27 cellular contexts compared by ENCODE assay signal in the genomic region with DNA sequence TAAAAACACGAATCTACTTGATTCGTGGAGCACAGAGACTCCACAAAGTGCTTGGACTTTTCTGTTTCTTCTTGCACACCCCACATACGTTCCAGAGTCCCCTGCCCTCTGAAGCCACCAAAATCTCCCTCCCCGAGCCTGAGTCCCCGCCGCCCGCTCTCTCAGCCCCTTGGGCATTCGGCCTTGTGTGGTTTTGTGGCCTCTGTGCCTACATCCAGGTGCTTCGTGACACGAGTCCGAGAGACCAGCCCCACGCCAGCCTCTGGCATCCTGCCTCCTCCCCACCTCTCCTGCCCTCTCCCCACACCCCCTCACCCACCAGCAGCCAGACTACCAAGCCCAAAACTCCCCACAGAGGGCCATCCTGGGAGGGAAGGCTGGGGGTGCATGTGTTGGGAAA.
A peak's percentile ranks its signal among the peaks of the same experiment; 100 is the strongest.
DNase-seq lines count a peak whose midpoint lies in the region; ATAC-seq, FAIRE-seq and TF ChIP-seq lines count a peak whose summit lies in the region.
"Had no signal": no experiment of that assay in that cellular context is flagged by ENCODE, and none has a peak within 500 bp of the region (broad histone marks: within the 10 kb centered on the region; RNA-seq: fewer than 3 reads in every experiment).

No MANE protein-coding gene starts in this region.

- H3K14ac ChIP-seq in H1 (ENCODE audit: insufficient read length): no peak overlapping the region

- H3K36me3 Mint-ChIP-seq in stimulated activated naive B cell treated with anti-CD40 and anti-IgM and Interleukin-4, amounts not matched to agents 10 μg/mL and 1 μg/mL and 100 μg/mL, for 72 hours: no peaks in the 10 kb centered on the region
- H3K36me3 Mint-ChIP-seq: CD14-positive monocyte; CD4-positive, alpha-beta memory T cell; CD4-positive, CD25-positive, alpha-beta regulatory T cell; CD8-positive, alpha-beta memory T cell had no signal

- H2BK5ac ChIP-seq in H1 (ENCODE audit: low read depth, low read length): no peak overlapping the region

- FAIRE-seq in H1 (lab: Jason Lieb, UNC): no peak
- FAIRE-seq: A204.1, GM12878, GM12892, GM18507 had no signal

- H3K79me2 ChIP-seq in H1 (ENCODE audit: control insufficient read depth in 1 of 2, insufficient read depth in 2 of 2, low read length in 2 of 2): no peaks in the 10 kb centered on the region

- H3K4me3 Mint-ChIP-seq in stimulated activated naive B cell treated with anti-CD40 and anti-IgM and Interleukin-4, amounts not matched to agents 10 μg/mL and 1 μg/mL and 100 μg/mL, for 72 hours: no peak overlapping the region
- H3K4me3 Mint-ChIP-seq: CD14-positive monocyte; CD4-positive, alpha-beta memory T cell; CD4-positive, CD25-positive, alpha-beta regulatory T cell; CD8-positive, alpha-beta memory T cell had no signal

- CTCF ChIA-PET in H1 (lab: Charles Lee; ENCODE audit: partially characterized antibody): interaction anchor here (0.6 to 1.1 kb wide), 2 partner anchors 21 to 82 kb away, joined by 3 to 4 read pairs; no protein-coding TSS in a partner anchor
- CTCF ChIA-PET in HEK293T (lab: Yijun Ruan, JAX): no interaction called here

- H4K20me1 ChIP-seq in H1 (replicated peaks in 1 of 2; ENCODE audit: control insufficient read depth in 1 of 2, insufficient read depth in 2 of 2, low read length in 2 of 2): no peaks in the 10 kb centered on the region
- H4K20me1 ChIP-seq: BLaER1 had no signal

- H3K27ac ChIP-seq in right cardiac atrium (ENCODE audit: low read length) (no peak overlapping the region), H1 (ENCODE audit: low read depth, low read length) (no peak overlapping the region)
- H3K27ac ChIP-seq: BLaER1 had no signal

- H2AK5ac ChIP-seq in H1 (ENCODE audit: low read depth, low read length): no peak overlapping the region

- no peak overlapping the region for H2BK120ac ChIP-seq in H1 (replicated peaks; ENCODE audit: low read depth, low read length)

- H2BK12ac ChIP-seq in H1 (ENCODE audit: low read depth, low read length): 0 out of 2 replicates have a peak overlapping the region, but pooled peaks have one; percentile 5

- peak overlapping the region; percentile 17 for H4K91ac ChIP-seq in H1 (replicated peaks; ENCODE audit: insufficient read length, low read length)

- H3K79me1 ChIP-seq in H1 (ENCODE audit: low read depth, low read length): no peaks in the 10 kb centered on the region

- no peak for ATAC-seq in Right ventricle myocardium inferior
- ATAC-seq in right cardiac atrium: no peak
- no peak for ATAC-seq in stimulated activated naive B cell treated with anti-CD40 and anti-IgM and Interleukin-4, amounts not matched to agents 10 μg/mL and 1 μg/mL and 100 μg/mL, for 72 hours (replicated peaks)
- ATAC-seq: GM12878 had no signal

- H3K56ac ChIP-seq in H1 (replicated peaks; ENCODE audit: insufficient read length, low read depth, low read length): no peak overlapping the region

- no peak overlapping the region for H3K23ac ChIP-seq in H1 (ENCODE audit: insufficient read length)

- H3K23me2 ChIP-seq in H1 (ENCODE audit: low read depth, low read length): peaks cover 5% of the 10 kb centered on the region; the same call in 1 of the 2 replicates

- POLR2A ChIA-PET in H1 (lab: Charles Lee; ENCODE audit: partially characterized antibody) (no interaction called here), HEK293T (lab: Yijun Ruan, JAX) (no interaction called here)

- no peak overlapping the region for H3K4ac ChIP-seq in H1 (replicated peaks; ENCODE audit: insufficient read length, low read depth, low read length)

- H2BK20ac ChIP-seq in H1 (ENCODE audit: low read length): no peak overlapping the region

- H3K9me3 ChIP-seq in right cardiac atrium (ENCODE audit: control insufficient read depth, low read length): peaks cover 1% of the 10 kb centered on the region
- peaks cover 18% of the 10 kb centered on the region in 2 experiments for H3K9me3 ChIP-seq in H1 (ENCODE audit: insufficient read depth in 2 of 2, low read depth in 1 of 2, low read length in 1 of 2)

- H3K4me1 ChIP-seq in right cardiac atrium (ENCODE audit: control insufficient read depth, insufficient read depth, low read length) (no peaks in the 10 kb centered on the region), H1 (replicated peaks in 1 of 4; ENCODE audit: control insufficient read depth in 3 of 4, insufficient read depth in 4 of 4, low read length in 3 of 4) (peaks cover 0 to 8% (median 1%) of the 10 kb centered on the region in 4 experiments; a peak in 3 of 7 replicates)

- intact Hi-C loops in Right ventricle myocardium inferior (cut with DNase I) (no loop called here), right cardiac atrium (cut with DNase I) (no loop called here)

- H3K9me3 Mint-ChIP-seq in stimulated activated naive B cell treated with anti-CD40 and anti-IgM and Interleukin-4, amounts not matched to agents 10 μg/mL and 1 μg/mL and 100 μg/mL, for 72 hours: peaks cover 0 to 7% of the 10 kb centered on the region in 2 donors
- H3K9me3 Mint-ChIP-seq: CD4-positive, alpha-beta memory T cell; CD8-positive, alpha-beta memory T cell had no signal

- peak overlapping the region; percentile 53; the same call in 1 of the 2 replicates for H4K8ac ChIP-seq in H1 (ENCODE audit: extremely low read depth, insufficient read depth, low read length)

- no peak for TF ChIP-seq POLR2A in H1 (IDR thresholded peaks at IDR 0.05; ENCODE audit: control extremely low read depth in 1 of 2, low read depth in 2 of 2, low read length in 2 of 2)

- peaks cover 5 to 10% of the 10 kb centered on the region in 2 donors for H3K27me3 Mint-ChIP-seq in stimulated activated naive B cell treated with anti-CD40 and anti-IgM and Interleukin-4, amounts not matched to agents 10 μg/mL and 1 μg/mL and 100 μg/mL, for 72 hours

- H3K27me3 ChIP-seq in right cardiac atrium (ENCODE audit: control insufficient read depth, insufficient read depth) (no peaks in the 10 kb centered on the region), H1 (replicated peaks in 1 of 4; ENCODE audit: control insufficient read depth in 3 of 4, extremely low read depth in 1 of 4, insufficient read depth in 3 of 4, low read length in 3 of 4) (no peaks in the 10 kb centered on the region; a peak in 1 of 7 replicates)
- H3K27me3 ChIP-seq: BE2C, BLaER1 had no signal

- DNase-seq in Right ventricle myocardium inferior (ENCODE audit: missing footprints): peak; percentile 18
- DNase-seq in right cardiac atrium: no peak
- no peak for DNase-seq in H1 (ENCODE audit: low read depth in 1 of 2, low spot score in 2 of 2)
- no peak for DNase-seq in stimulated activated naive B cell treated with anti-CD40 and anti-IgM and Interleukin-4, amounts not matched to agents 10 μg/mL and 1 μg/mL and 100 μg/mL, for 72 hours
- no peak for DNase-seq in NCI-H1048 (lab: John Stamatoyannopoulos, UW)
- DNase-seq in HEK293T (ENCODE audit: extremely low spot score): no peak
- DNase-seq: 8988T; ACHN; BE2C; C1 segment of cervical spinal cord; CD4-positive, alpha-beta memory T cell; CD4-positive, CD25-positive, alpha-beta regulatory T cell; CD8-positive, alpha-beta memory T cell; COR-L47; DMS 273 treated with DMSO at 0.1 percent for 48 hours; DMS153; DMS53; DMS79; DND-41; EL; GDM1 had no signal

- no peaks in the 10 kb centered on the region for H3K4me1 Mint-ChIP-seq in stimulated activated naive B cell treated with anti-CD40 and anti-IgM and Interleukin-4, amounts not matched to agents 10 μg/mL and 1 μg/mL and 100 μg/mL, for 72 hours
- H3K4me1 Mint-ChIP-seq: CD14-positive monocyte; CD4-positive, alpha-beta memory T cell; CD4-positive, CD25-positive, alpha-beta regulatory T cell; CD8-positive, alpha-beta memory T cell had no signal

- TF ChIP-seq EP300 in H1 (IDR thresholded peaks at IDR 0.05; ENCODE audit: borderline replicate concordance in 1 of 2, low read depth in 2 of 2, low read length in 2 of 2): no peak

- H2BK15ac ChIP-seq in H1 (ENCODE audit: low read length): no peak overlapping the region; the same call in 1 of the 2 replicates

- no peak overlapping the region for H3K9ac ChIP-seq in H1 (replicated peaks in 1 of 4; ENCODE audit: extremely low read depth in 1 of 4, low read depth in 3 of 4, low read length in 3 of 4)
- H3K9ac ChIP-seq: BLaER1 had no signal

- no peaks in the 10 kb centered on the region for H3K36me3 ChIP-seq in H1 (ENCODE audit: control insufficient read depth in 2 of 4, insufficient read depth in 4 of 4, low read length in 3 of 4)
- H3K36me3 ChIP-seq: BE2C, BLaER1 had no signal

- WGBS in right cardiac atrium: 80% methylated on average over 12 of the region's 12 CpGs
- 87% methylated on average over 9 of the region's 12 CpGs; no CpG with 5 or more reads in 1 of the 2 experiments for WGBS in H1 (ENCODE audit: extremely low coverage in 1 of 2, insufficient coverage in 1 of 2, insufficient read length in 1 of 2, insufficient replicate concordance in 2 of 2, low coverage in 1 of 2, low lambda C conversion rate in 2 of 2, missing lambda C conversion rate in 1 of 2), 2 experiments

- H3K4me3 ChIP-seq in right cardiac atrium (ENCODE audit: low read length) (no peak overlapping the region), H1 (ENCODE audit: extremely low read depth in 1 of 4, insufficient read depth in 2 of 4, low read depth in 3 of 4, low read length in 4 of 4) (no peak overlapping the region)
- H3K4me3 ChIP-seq: BLaER1, GM12878 had no signal

- no peak overlapping the region for H4K5ac ChIP-seq in H1 (ENCODE audit: insufficient read length, low read depth, low read length)

- TF ChIP-seq RAD21 in H1 (IDR thresholded peaks at IDR 0.05 in 1 of 2, conservative IDR thresholded peaks at IDR 0.05 in 1 of 2; ENCODE audit: low read depth in 2 of 2, low read length in 2 of 2): no peak

- no peak overlapping the region for H3K4me2 ChIP-seq in H1 (ENCODE audit: insufficient read depth in 1 of 2, low read depth in 2 of 2, low read length in 2 of 2)
- H3K4me2 ChIP-seq: BLaER1 had no signal

- no peak for TF ChIP-seq CTCF in H1 (IDR thresholded peaks at IDR 0.05; ENCODE audit: control extremely low read depth in 1 of 3, insufficient read depth in 1 of 3, low read depth in 1 of 3, low read length in 3 of 3)

- no peak overlapping the region for H3K18ac ChIP-seq in H1 (ENCODE audit: extremely low read depth, low read length)

- H3K27ac Mint-ChIP-seq in stimulated activated naive B cell treated with anti-CD40 and anti-IgM and Interleukin-4, amounts not matched to agents 10 μg/mL and 1 μg/mL and 100 μg/mL, for 72 hours: peak overlapping the region; percentile 28
- H3K27ac Mint-ChIP-seq: CD14-positive monocyte; CD4-positive, alpha-beta memory T cell; CD4-positive, CD25-positive, alpha-beta regulatory T cell; CD8-positive, alpha-beta memory T cell had no signal

- H2AFZ ChIP-seq in H1 (ENCODE audit: low read length): no peak overlapping the region

TF ChIP-seq in H1, 55 proteins besides CTCF, POLR2A, EP300 and RAD21 (continues in another document):
- TF ChIP-seq EZH2 (IDR thresholded peaks at IDR 0.05; ENCODE audit: low read depth, low read length, severe bottlenecking) (no peak), SUZ12 (IDR thresholded peaks at IDR 0.05; ENCODE audit: low read length) (no peak), RFX5 (IDR thresholded peaks at IDR 0.05; ENCODE audit: borderline replicate concordance, low read depth, low read length) (no peak)

TF ChIP-seq in HEK293T, 16 proteins besides CTCF, POLR2A, EP300 and RAD21 (continues in another document):
- no peak for TF ChIP-seq FOXM1 (IDR thresholded peaks at IDR 0.05; ENCODE audit: borderline replicate concordance)
- no peak for TF ChIP-seq CTBP1 (IDR thresholded peaks at IDR 0.05; ENCODE audit: borderline replicate concordance)
- no peak for TF ChIP-seq ZNF384 (IDR thresholded peaks at IDR 0.05)
- TF ChIP-seq ELF4 (IDR thresholded peaks at IDR 0.05): no peak
- TF ChIP-seq NFRKB (IDR thresholded peaks at IDR 0.05): no peak
